1 cellular context compared by ENCODE assay signal in the genomic region with DNA sequence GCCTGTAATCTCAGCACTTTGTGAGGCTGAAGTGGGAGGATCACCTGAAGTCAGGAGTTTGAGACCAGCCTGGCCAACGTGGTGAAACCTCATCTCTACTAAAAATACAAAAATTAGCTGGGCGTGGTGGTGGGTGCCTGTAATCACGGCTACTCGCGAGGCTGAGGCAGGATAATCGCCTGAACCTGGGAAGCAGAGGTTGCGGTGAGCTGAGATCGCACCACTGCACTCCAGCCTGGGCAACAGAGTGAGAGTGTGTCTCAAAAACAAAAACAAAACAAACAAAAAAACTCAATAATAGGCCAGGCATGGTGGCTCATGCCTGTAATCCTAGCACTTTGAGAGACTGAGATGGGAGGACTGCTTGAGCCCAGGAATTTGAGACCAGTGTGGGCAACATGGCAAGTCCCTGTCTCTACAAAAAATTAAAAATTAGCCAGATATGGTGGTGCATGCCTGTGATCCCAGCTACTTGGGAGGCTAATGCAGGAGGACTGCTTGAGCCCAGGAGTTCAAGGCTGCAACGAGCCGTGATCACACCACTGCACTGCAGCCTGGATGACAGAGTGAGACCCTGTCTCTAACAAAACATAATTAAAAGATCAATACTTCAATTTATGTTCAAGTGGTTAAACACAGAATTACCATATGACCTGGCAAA.
A peak's percentile ranks its signal among the peaks of the same experiment; 100 is the strongest.
TF ChIP-seq lines count a peak whose summit lies in the region.
"Not testable (repeated sequence)": the region's sequence is repeated elsewhere in the genome, so short reads cannot be mapped to it uniquely, and the experiment has no call there.

No MANE protein-coding gene starts in this region.

TF ChIP-seq in K562, 482 proteins besides CTCF, POLR2A, EP300 and RAD21:
- TF ChIP-seq ZNF12 (CRISPR knock-in tag; IDR thresholded peaks at IDR 0.05) (0 out of 2 replicates have a peak, but pooled peaks have one; percentile 53), ELF4 (CRISPR knock-in tag; IDR thresholded peaks at IDR 0.05) (0 out of 2 replicates have a peak, but pooled peaks have one; percentile 38), FOXM1 (CRISPR knock-in tag; IDR thresholded peaks at IDR 0.05; ENCODE audit: low read depth) (0 out of 2 replicates have a peak, but pooled peaks have one; percentile 18), TEAD4 (IDR thresholded peaks at IDR 0.05; ENCODE audit: low read length) (peak; percentile 14), CXXC5 (CRISPR knock-in tag; IDR thresholded peaks at IDR 0.05) (0 out of 2 replicates have a peak, but pooled peaks have one; percentile 37), ZC3H4 (CRISPR knock-in tag; IDR thresholded peaks at IDR 0.05; ENCODE audit: borderline replicate concordance) (peak; percentile 88; the same call in 1 of the 2 replicates), CHD2 (IDR thresholded peaks at IDR 0.05; ENCODE audit: low read depth, low read length) (0 out of 2 replicates have a peak, but pooled peaks have one; percentile 14), STAG1 (CRISPR knock-in tag; IDR thresholded peaks at IDR 0.05; ENCODE audit: borderline replicate concordance) (0 out of 2 replicates have a peak, but pooled peaks have one; percentile 47), OTX1 (CRISPR knock-in tag; IDR thresholded peaks at IDR 0.05) (peak; percentile 81; the same call in 1 of the 2 replicates), MYBL2 (CRISPR knock-in tag; IDR thresholded peaks at IDR 0.05; ENCODE audit: borderline replicate concordance) (0 out of 2 replicates have a peak, but pooled peaks have one; percentile 13), THRB (CRISPR knock-in tag; conservative IDR thresholded peaks at IDR 0.05) (peak; percentile 67; the same call in 1 of the 2 replicates), ETV6 (CRISPR knock-in tag; IDR thresholded peaks at IDR 0.05; ENCODE audit: borderline replicate concordance) (0 out of 2 replicates have a peak, but pooled peaks have one; percentile 25), ZNF408 (CRISPR knock-in tag; IDR thresholded peaks at IDR 0.05; ENCODE audit: low read depth) (peak; percentile 65; the same call in 1 of the 2 replicates)
- not testable (repeated sequence) for TF ChIP-seq FOXM1 (IDR thresholded peaks at IDR 0.05; ENCODE audit: low read depth); TEAD4 (CRISPR knock-in tag; IDR thresholded peaks at IDR 0.05; ENCODE audit: borderline replicate concordance); MYBL2 (IDR thresholded peaks at IDR 0.05; ENCODE audit: low read depth); ETV6 (IDR thresholded peaks at IDR 0.05; ENCODE audit: borderline replicate concordance in 1 of 2, low read depth in 2 of 2, low read length in 1 of 2)
- TF ChIP-seq, protein P1, sequence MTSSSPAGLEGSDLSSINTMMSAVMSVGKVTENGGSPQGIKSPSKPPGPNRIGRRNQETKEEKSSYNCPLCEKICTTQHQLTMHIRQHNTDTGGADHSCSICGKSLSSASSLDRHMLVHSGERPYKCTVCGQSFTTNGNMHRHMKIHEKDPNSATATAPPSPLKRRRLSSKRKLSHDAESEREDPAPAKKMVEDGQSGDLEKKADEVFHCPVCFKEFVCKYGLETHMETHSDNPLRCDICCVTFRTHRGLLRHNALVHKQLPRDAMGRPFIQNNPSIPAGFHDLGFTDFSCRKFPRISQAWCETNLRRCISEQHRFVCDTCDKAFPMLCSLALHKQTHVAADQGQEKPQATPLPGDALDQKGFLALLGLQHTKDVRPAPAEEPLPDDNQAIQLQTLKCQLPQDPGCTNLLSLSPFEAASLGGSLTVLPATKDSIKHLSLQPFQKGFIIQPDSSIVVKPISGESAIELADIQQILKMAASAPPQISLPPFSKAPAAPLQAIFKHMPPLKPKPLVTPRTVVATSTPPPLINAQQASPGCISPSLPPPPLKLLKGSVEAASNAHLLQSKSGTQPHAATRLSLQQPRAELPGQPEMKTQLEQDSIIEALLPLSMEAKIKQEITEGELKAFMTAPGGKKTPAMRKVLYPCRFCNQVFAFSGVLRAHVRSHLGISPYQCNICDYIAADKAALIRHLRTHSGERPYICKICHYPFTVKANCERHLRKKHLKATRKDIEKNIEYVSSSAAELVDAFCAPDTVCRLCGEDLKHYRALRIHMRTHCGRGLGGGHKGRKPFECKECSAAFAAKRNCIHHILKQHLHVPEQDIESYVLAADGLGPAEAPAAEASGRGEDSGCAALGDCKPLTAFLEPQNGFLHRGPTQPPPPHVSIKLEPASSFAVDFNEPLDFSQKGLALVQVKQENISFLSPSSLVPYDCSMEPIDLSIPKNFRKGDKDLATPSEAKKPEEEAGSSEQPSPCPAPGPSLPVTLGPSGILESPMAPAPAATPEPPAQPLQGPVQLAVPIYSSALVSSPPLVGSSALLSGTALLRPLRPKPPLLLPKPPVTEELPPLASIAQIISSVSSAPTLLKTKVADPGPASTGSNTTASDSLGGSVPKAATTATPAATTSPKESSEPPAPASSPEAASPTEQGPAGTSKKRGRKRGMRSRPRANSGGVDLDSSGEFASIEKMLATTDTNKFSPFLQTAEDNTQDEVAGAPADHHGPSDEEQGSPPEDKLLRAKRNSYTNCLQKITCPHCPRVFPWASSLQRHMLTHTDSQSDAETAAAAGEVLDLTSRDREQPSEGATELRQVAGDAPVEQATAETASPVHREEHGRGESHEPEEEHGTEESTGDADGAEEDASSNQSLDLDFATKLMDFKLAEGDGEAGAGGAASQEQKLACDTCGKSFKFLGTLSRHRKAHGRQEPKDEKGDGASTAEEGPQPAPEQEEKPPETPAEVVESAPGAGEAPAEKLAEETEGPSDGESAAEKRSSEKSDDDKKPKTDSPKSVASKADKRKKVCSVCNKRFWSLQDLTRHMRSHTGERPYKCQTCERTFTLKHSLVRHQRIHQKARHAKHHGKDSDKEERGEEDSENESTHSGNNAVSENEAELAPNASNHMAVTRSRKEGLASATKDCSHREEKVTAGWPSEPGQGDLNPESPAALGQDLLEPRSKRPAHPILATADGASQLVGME (CRISPR knock-in tag; IDR thresholded peaks at IDR 0.05), result 0 out of 2 replicates have a peak, but pooled peaks have one; percentile 23
- TF ChIP-seq, protein P2, sequence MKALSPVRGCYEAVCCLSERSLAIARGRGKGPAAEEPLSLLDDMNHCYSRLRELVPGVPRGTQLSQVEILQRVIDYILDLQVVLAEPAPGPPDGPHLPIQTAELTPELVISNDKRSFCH (CRISPR knock-in tag; IDR thresholded peaks at IDR 0.05), result not testable (repeated sequence)
- TF ChIP-seq, protein P2 (tag; IDR thresholded peaks at IDR 0.05), result 0 out of 2 replicates have a peak, but pooled peaks have one; percentile 18
- TF ChIP-seq, protein P3, sequence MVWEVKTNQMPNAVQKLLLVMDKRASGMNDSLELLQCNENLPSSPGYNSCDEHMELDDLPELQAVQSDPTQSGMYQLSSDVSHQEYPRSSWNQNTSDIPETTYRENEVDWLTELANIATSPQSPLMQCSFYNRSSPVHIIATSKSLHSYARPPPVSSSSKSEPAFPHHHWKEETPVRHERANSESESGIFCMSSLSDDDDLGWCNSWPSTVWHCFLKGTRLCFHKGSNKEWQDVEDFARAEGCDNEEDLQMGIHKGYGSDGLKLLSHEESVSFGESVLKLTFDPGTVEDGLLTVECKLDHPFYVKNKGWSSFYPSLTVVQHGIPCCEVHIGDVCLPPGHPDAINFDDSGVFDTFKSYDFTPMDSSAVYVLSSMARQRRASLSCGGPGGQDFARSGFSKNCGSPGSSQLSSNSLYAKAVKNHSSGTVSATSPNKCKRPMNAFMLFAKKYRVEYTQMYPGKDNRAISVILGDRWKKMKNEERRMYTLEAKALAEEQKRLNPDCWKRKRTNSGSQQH (CRISPR knock-in tag; IDR thresholded peaks at IDR 0.05), result peak; percentile 43
